Comparison of ENCODE assay signal across 25 cellular contexts in genomic region chr7:3254718-3255117, GRCh38. TPM values are rescaled to one million over a fixed set of nuclear protein-coding genes. Genes with fewer than 3 reads are reported as not detected.
DNase-seq lines count a peak whose midpoint lies in the region; ATAC-seq, FAIRE-seq and TF ChIP-seq lines count a peak whose summit lies in the region.
"Had no signal": no experiment of that assay in that cellular context is flagged by ENCODE, and none has a peak within 500 bp of the region (broad histone marks: within the 10 kb centered on the region; RNA-seq: fewer than 3 reads in every experiment).

No MANE protein-coding gene starts in this region.

- H2BK12ac ChIP-seq in trophoblast cell (ENCODE audit: low read length): peak overlapping the region; percentile 67

- peaks cover 5% of the 10 kb centered on the region for H3K79me2 ChIP-seq in trophoblast cell (ENCODE audit: control insufficient read depth, insufficient read depth, low read length, poor library complexity)

- no peak overlapping the region for H4K12ac ChIP-seq in trophoblast cell (ENCODE audit: low read depth, low read length)

- no peak for TF ChIP-seq POLR2A in H54 (IDR thresholded peaks at IDR 0.05; ENCODE audit: low read depth, low read length)

- DNase-seq in Caco-2: no peak
- no peak for DNase-seq in Panc1 (ENCODE audit: low read depth, low spot score)
- DNase-seq in islet precursor cell: peak; percentile 57
- DNase-seq in trophoblast cell: peak; percentile 66 to 94
- no peak for DNase-seq in AG08395 (ENCODE audit: low spot score)
- no peak for DNase-seq in tibial artery
- no peak for DNase-seq in H54 (ENCODE audit: insufficient read length, low spot score)
- DNase-seq: BE2C; C1 segment of cervical spinal cord; Calu3; CD4-positive, alpha-beta memory T cell; CD4-positive, CD25-positive, alpha-beta regulatory T cell; CD8-positive, alpha-beta memory T cell; COR-L47; DMS79 treated with DMSO at 0.1 percent for 48 hours; GDM1 had no signal

- H3K4me1 Mint-ChIP-seq in Caco-2 (ENCODE audit: low read depth, unreplicated experiment): peaks cover 6% of the 10 kb centered on the region
- H3K4me1 Mint-ChIP-seq: CD14-positive monocyte; CD4-positive, alpha-beta memory T cell; CD4-positive, CD25-positive, alpha-beta regulatory T cell; CD8-positive, alpha-beta memory T cell had no signal

- POLR2A ChIA-PET in Caco-2 (lab: Charles Lee) (no interaction called here), Panc1 (lab: Charles Lee) (no interaction called here)

- H3K27me3 Mint-ChIP-seq in Caco-2 (ENCODE audit: insufficient read depth, unreplicated experiment): no peaks in the 10 kb centered on the region

- H3K4me3 ChIP-seq in Caco-2 (ENCODE audit: low read depth, low read length) (no peak overlapping the region), Panc1 (ENCODE audit: low read depth in 2 of 2, low read length in 2 of 2) (no peak overlapping the region), trophoblast cell (ENCODE audit: low read depth, low read length) (no peak overlapping the region), tibial artery (no peak overlapping the region)
- H3K4me3 ChIP-seq: A549, BLaER1, GM12878 had no signal

- no peak for ATAC-seq in Panc1
- ATAC-seq: A549, GM12878 had no signal

- H2AFZ ChIP-seq in trophoblast cell (ENCODE audit: insufficient read depth, low read length, poor library complexity): no peak overlapping the region

- H2BK5ac ChIP-seq in trophoblast cell (ENCODE audit: low read depth, low read length, poor library complexity): peak overlapping the region; percentile 74

- H2BK120ac ChIP-seq in trophoblast cell (ENCODE audit: insufficient read depth, low read length, poor library complexity): peak overlapping the region; percentile 74

- H3K14ac ChIP-seq in trophoblast cell (ENCODE audit: low read length): no peak overlapping the region

- H2AK5ac ChIP-seq in trophoblast cell (ENCODE audit: low read length): no peak overlapping the region

- TF ChIP-seq CTCF in Caco-2 (IDR thresholded peaks at IDR 0.05; ENCODE audit: insufficient read depth in 1 of 2, low read depth in 1 of 2, low read length in 1 of 2, severe bottlenecking in 1 of 2, unreplicated experiment in 1 of 2): no peak
- no peak for TF ChIP-seq CTCF in Panc1 (IDR thresholded peaks at IDR 0.05)
- TF ChIP-seq CTCF in tibial artery (IDR thresholded peaks at IDR 0.05): no peak

- H3K23ac ChIP-seq in trophoblast cell (ENCODE audit: low read length): no peak overlapping the region

- H3K4me1 ChIP-seq in Caco-2: peaks cover 29% of the 10 kb centered on the region
- H3K4me1 ChIP-seq in Panc1 (ENCODE audit: control insufficient read depth, insufficient read depth, low read length): peaks cover 8% of the 10 kb centered on the region
- H3K4me1 ChIP-seq in trophoblast cell (ENCODE audit: control insufficient read depth in 1 of 2, insufficient read depth in 2 of 2, low read length in 2 of 2): peaks cover 10 to 19% of the 10 kb centered on the region in 2 experiments
- peaks cover 0 to 4% (median 0%) of the 10 kb centered on the region in 4 donors for H3K4me1 ChIP-seq in tibial artery
- H3K4me1 ChIP-seq: A549, BE2C, BLaER1 had no signal

- no peak overlapping the region for H3K18ac ChIP-seq in trophoblast cell (ENCODE audit: low read length)

- H4K8ac ChIP-seq in trophoblast cell (ENCODE audit: low read depth, low read length): no peak overlapping the region

- peak overlapping the region; percentile 76 for H3K27ac Mint-ChIP-seq in Caco-2 (ENCODE audit: unreplicated experiment)
- H3K27ac Mint-ChIP-seq: CD14-positive monocyte; CD4-positive, alpha-beta memory T cell; CD4-positive, CD25-positive, alpha-beta regulatory T cell; CD8-positive, alpha-beta memory T cell had no signal

- H3K27ac ChIP-seq in Panc1 (ENCODE audit: low read length) (peak overlapping the region; percentile 30; the same call in 1 of the 2 replicates), trophoblast cell (ENCODE audit: low read depth, low read length) (peak overlapping the region; percentile 77), tibial artery (no peak overlapping the region)
- H3K27ac ChIP-seq: 22Rv1, A549, BLaER1 had no signal

- in situ Hi-C loops in Panc1 (cut with HindIII; ENCODE audit: low pct_unique_long_range_greater_than_20kb, low sequenced_read_pairs): no loop called here

- FAIRE-seq in H54 (lab: Jason Lieb, UNC): no peak
- FAIRE-seq: A549, D721Med, GM12878, GM12892, GM18507 had no signal

- no peak overlapping the region for H3K4ac ChIP-seq in trophoblast cell (ENCODE audit: low read depth, low read length)

- H3K9ac ChIP-seq in trophoblast cell (ENCODE audit: low read length): no peak overlapping the region
- H3K9ac ChIP-seq: BLaER1 had no signal

- no peaks in the 10 kb centered on the region for H3K36me3 ChIP-seq in Caco-2 (ENCODE audit: control insufficient read depth, insufficient read depth, low read length)
- H3K36me3 ChIP-seq in Panc1 (ENCODE audit: control insufficient read depth, insufficient read depth, low read length): no peaks in the 10 kb centered on the region
- peaks cover 0 to 2% of the 10 kb centered on the region in 2 experiments for H3K36me3 ChIP-seq in trophoblast cell (ENCODE audit: control insufficient read depth in 1 of 2, insufficient read depth in 2 of 2, low read length in 2 of 2)
- no peaks in the 10 kb centered on the region for H3K36me3 ChIP-seq in tibial artery
- H3K36me3 ChIP-seq: BE2C, BLaER1 had no signal

- peaks cover 6% of the 10 kb centered on the region; the same call in 1 of the 2 replicates for H3K9me3 ChIP-seq in Caco-2
- no peaks in the 10 kb centered on the region for H3K9me3 ChIP-seq in Panc1 (ENCODE audit: control insufficient read depth, insufficient read depth, low read depth, low read length)
- no peaks in the 10 kb centered on the region for H3K9me3 ChIP-seq in trophoblast cell (ENCODE audit: insufficient read depth, low read depth, low read length)
- H3K9me3 ChIP-seq in tibial artery: no peaks in the 10 kb centered on the region
- H3K9me3 ChIP-seq: A549, BE2C, BLaER1 had no signal

- WGBS in trophoblast cell (ENCODE audit: extremely low coverage, insufficient coverage, insufficient read length): no CpG with 5 or more reads among the region's 6 CpGs

- CTCF ChIA-PET in Caco-2 (lab: Charles Lee) (no interaction called here), Panc1 (lab: Charles Lee) (no interaction called here)

- no peaks in the 10 kb centered on the region for H3K27me3 ChIP-seq in Caco-2 (replicated peaks; ENCODE audit: control insufficient read depth, insufficient read depth, low read length)
- H3K27me3 ChIP-seq in Panc1 (ENCODE audit: control insufficient read depth, insufficient read depth, low read length): no peaks in the 10 kb centered on the region
- no peaks in the 10 kb centered on the region for H3K27me3 ChIP-seq in trophoblast cell (ENCODE audit: insufficient read depth, low read length)
- no peaks in the 10 kb centered on the region for H3K27me3 ChIP-seq in tibial artery
- H3K27me3 ChIP-seq: BE2C, BLaER1 had no signal

- BruUV-seq in Caco-2 (replicated peaks; lab: Mats Ljungman, UMichigan) (no TSS peak), Panc1 (replicated peaks; lab: Mats Ljungman, UMichigan) (no TSS peak)

- intact Hi-C loops in Caco-2 (cut with micrococcal nuclease; ENCODE audit: unreplicated experiment) (no loop called here), Panc1 (cut with micrococcal nuclease; ENCODE audit: unreplicated experiment) (no loop called here), tibial artery (cut with DNase I; ENCODE audit: low total_unique reads) (no loop called here)

- H4K91ac ChIP-seq in trophoblast cell (ENCODE audit: low read depth, low read length): peak overlapping the region; percentile 46

- H3K79me1 ChIP-seq in trophoblast cell (ENCODE audit: low read length): peaks cover 30% of the 10 kb centered on the region

- H3K4me3 Mint-ChIP-seq in Caco-2 (ENCODE audit: unreplicated experiment): no peak overlapping the region
- H3K4me3 Mint-ChIP-seq: CD14-positive monocyte; CD4-positive, alpha-beta memory T cell; CD4-positive, CD25-positive, alpha-beta regulatory T cell; CD8-positive, alpha-beta memory T cell had no signal

- no peaks in the 10 kb centered on the region for H3K9me3 Mint-ChIP-seq in Caco-2 (ENCODE audit: unreplicated experiment)
- H3K9me3 Mint-ChIP-seq: CD4-positive, CD25-positive, alpha-beta regulatory T cell; CD8-positive, alpha-beta memory T cell had no signal

- no peak overlapping the region for H3K4me2 ChIP-seq in trophoblast cell (ENCODE audit: low read length)
- H3K4me2 ChIP-seq: A549, BLaER1 had no signal

- no peaks in the 10 kb centered on the region for H3K36me3 Mint-ChIP-seq in Caco-2 (ENCODE audit: insufficient read depth, unreplicated experiment)
- H3K36me3 Mint-ChIP-seq: CD14-positive monocyte; CD4-positive, alpha-beta memory T cell; CD4-positive, CD25-positive, alpha-beta regulatory T cell; CD8-positive, alpha-beta memory T cell had no signal

RNA-seq across cellular contexts. Expression of gene SDK1, which starts 46.3 kb away (rescaled TPM):
- total RNA-seq in Caco-2 (2022) (6.2 and 7.1 TPM in 2 replicates), Panc1 (2021; ENCODE audit: unreplicated experiment) (47.4 TPM)
- 67.8 TPM for polyA plus RNA-seq in Panc1 (2012; ENCODE audit: insufficient read length)
- polyA plus RNA-seq in trophoblast cell (2013): 24.7 and 25.7 TPM in 2 replicates
- total RNA-seq: G401 had no signal
- polyA plus RNA-seq: CD14-positive monocyte; CD4-positive, alpha-beta memory T cell; CD4-positive, CD25-positive, alpha-beta regulatory T cell; CD8-positive, alpha-beta memory T cell had no signal

Comparison
In these comparisons a context has a peak if more than half of its experiments do, and no peak if none do; other contexts are left out.
1. DNase-seq: peak in islet precursor cell (single experiment) and trophoblast cell (2 of 2); none in Caco-2 (0 of 2), Panc1 (single experiment), AG08395 (single experiment), tibial artery (0 of 2) and H54 (single experiment).
2. H3K27ac ChIP-seq: peak in Panc1 (single experiment) and trophoblast cell (single experiment); none in tibial artery (0 of 2).